Comparison of ENCODE assay signal across 8 cellular contexts in genomic region chr9:87497604-87498045, GRCh38. TPM values are rescaled to one million over a fixed set of nuclear protein-coding genes. Genes with fewer than 3 reads are reported as not detected.
DNase-seq lines count a peak whose midpoint lies in the region; ATAC-seq, FAIRE-seq and TF ChIP-seq lines count a peak whose summit lies in the region.

Gene DAPK1, plus strand, starts transcription at chr9:87497867. Its CDS starts 1,211 bp downstream, at chr9:87499078.

- H3K27ac Mint-ChIP-seq in activated naive CD8-positive, alpha-beta T cell treated with anti-CD3 and anti-CD28 coated beads, Interleukin-2, amount 50 U/mL, for 24 hours, result no peak within 1 kb of the TSS

- H3K9me3 Mint-ChIP-seq in activated naive CD8-positive, alpha-beta T cell treated with anti-CD3 and anti-CD28 coated beads, Interleukin-2, amount 50 U/mL, for 24 hours, result peaks cover 4% of the 10 kb centered on the region

- H3K36me3 ChIP-seq in heart right ventricle (no peaks in the 10 kb centered on the region), pancreas (no peaks in the 10 kb centered on the region)

- peaks cover 0 to 58% (median 12%) of the 10 kb centered on the region in 9 donors for H3K4me1 ChIP-seq in heart right ventricle
- peaks cover 9 to 39% (median 38%) of the 10 kb centered on the region in 3 donors for H3K4me1 ChIP-seq in pancreas

- ATAC-seq in GM21360 (IDR thresholded peaks at IDR 0.05; ENCODE audit: unreplicated experiment) (peak; percentile 57), heart right ventricle (peak; percentile 71 to 90 (median 79)), pancreas (peak; percentile 80 to 88 (median 82))
- ATAC-seq in activated naive CD8-positive, alpha-beta T cell treated with anti-CD3 and anti-CD28 coated beads, Interleukin-2, amount 50 U/mL, for 24 hours, result peak; percentile 50

- peak; percentile 21 for DNase-seq in GF-D8 (lab: John Stamatoyannopoulos, UW)
- peak; percentile 57 for DNase-seq in LoVo (ENCODE audit: low spot score)
- peak; percentile 27 for DNase-seq in activated naive CD8-positive, alpha-beta T cell treated with anti-CD3 and anti-CD28 coated beads, Interleukin-2, amount 50 U/mL, for 24 hours
- DNase-seq in heart right ventricle, result peak; percentile 21 to 60
- peak; percentile 72 to 91 (median 82) for DNase-seq in pancreas
- no peak for DNase-seq in effector CD4-positive, alpha-beta T cell
- no peak for DNase-seq in ecto neural progenitor cell (ENCODE audit: low spot score)

- intact Hi-C loops in heart right ventricle (cut with DNase I), result loop anchor here in 1 of 10 donors (10.0 kb wide), 1 partner anchor 167 kb away; no protein-coding TSS in a partner anchor
- intact Hi-C loops in pancreas (cut with DNase I), result loop anchor here in 2 of 3 donors (5.0 to 10.0 kb wide), 2 partner anchors 153 to 160 kb away; no protein-coding TSS in a partner anchor

- H3K27ac ChIP-seq in heart right ventricle, result peak within 1 kb of the TSS in 8 of 10 donors; percentile 2 to 91 (median 57)
- peak within 1 kb of the TSS; percentile 91 to 97 (median 94) for H3K27ac ChIP-seq in pancreas

- no peak for FAIRE-seq in pancreas (lab: Jason Lieb, UNC)

- H3K4me3 ChIP-seq in heart right ventricle, result peak within 1 kb of the TSS; percentile 46 to 76 (median 64)
- H3K4me3 ChIP-seq in pancreas, result peak within 1 kb of the TSS; percentile 65 to 85 (median 82)

- peaks cover 31% of the 10 kb centered on the region for H3K4me1 Mint-ChIP-seq in activated naive CD8-positive, alpha-beta T cell treated with anti-CD3 and anti-CD28 coated beads, Interleukin-2, amount 50 U/mL, for 24 hours

- H3K36me3 Mint-ChIP-seq in activated naive CD8-positive, alpha-beta T cell treated with anti-CD3 and anti-CD28 coated beads, Interleukin-2, amount 50 U/mL, for 24 hours (ENCODE audit: low read depth), result no peaks in the 10 kb centered on the region

- H3K27me3 Mint-ChIP-seq in activated naive CD8-positive, alpha-beta T cell treated with anti-CD3 and anti-CD28 coated beads, Interleukin-2, amount 50 U/mL, for 24 hours, result peaks cover 48% of the 10 kb centered on the region

- WGBS in heart right ventricle, 2 donors, result 0% methylated on average over 43 to 55 of the region's 55 CpGs
- 0% methylated on average over 44 to 55 of the region's 55 CpGs for WGBS in pancreas, 2 donors

- peaks cover 7 to 61% (median 45%) of the 10 kb centered on the region in 7 donors for H3K27me3 ChIP-seq in heart right ventricle
- H3K27me3 ChIP-seq in pancreas, result no peaks in the 10 kb centered on the region

- no peaks in the 10 kb centered on the region for H3K9me3 ChIP-seq in heart right ventricle
- H3K9me3 ChIP-seq in pancreas, result no peaks in the 10 kb centered on the region

- TF ChIP-seq CTCF in heart right ventricle (IDR thresholded peaks at IDR 0.05) (peak in 3 of 9 donors; percentile 5 to 18 (median 14)), pancreas (IDR thresholded peaks at IDR 0.05) (no peak)

- peak within 1 kb of the TSS; percentile 67 for H3K4me3 Mint-ChIP-seq in activated naive CD8-positive, alpha-beta T cell treated with anti-CD3 and anti-CD28 coated beads, Interleukin-2, amount 50 U/mL, for 24 hours

RNA-seq across cellular contexts. Expression of gene DAPK1, which starts in this region (rescaled TPM):
- total RNA-seq in heart right ventricle (10 to 100 TPM in 1 of 10 donors, 1 to 10 TPM in 9; 2.3 to 15.5 (median 4.3) TPM), pancreas (10 to 100 TPM; 43.1 to 98.7 (median 48.9) TPM)
- polyA plus RNA-seq in heart right ventricle (1 to 10 TPM; 1.1 to 2.2 TPM), pancreas (10 to 100 TPM; 29.1 to 31.8 TPM)

Comparison
In these comparisons a context has a peak if more than half of its experiments do, and no peak if none do; other contexts are left out.
1. RNA of gene DAPK1 (polyA plus RNA-seq): 29.1 to 31.8 TPM in pancreas; 1.1 to 2.2 TPM in heart right ventricle; every median in the first group is over 4 times any median in the second.
2. DNase-seq: peak in GF-D8 (single experiment), LoVo (single experiment), activated naive CD8-positive, alpha-beta T cell treated with anti-CD3 and anti-CD28 coated beads, Interleukin-2, amount 50 U/mL, for 24 hours (single experiment), heart right ventricle (2 of 2) and pancreas (6 of 6); none in effector CD4-positive, alpha-beta T cell (single experiment) and ecto neural progenitor cell (single experiment).
3. Peak in every context shown above with its lines, with median percentiles within 50 percentile points of each other: ATAC-seq.